1 cellular context compared by ENCODE assay signal in genomic region chr14:45083979-45084722, GRCh38.
TF ChIP-seq lines count a peak whose summit lies in the region.

PRPF39 (plus strand) TSS chr14:45084116; CDS start chr14:45095240, 11,124 bp downstream.

TF ChIP-seq in HEK293, 187 proteins besides CTCF, POLR2A, EP300 and RAD21 (continued from another document and continues in another):
- TF ChIP-seq REST (tag by site-specific recombination; IDR thresholded peaks at IDR 0.05) (peak; percentile 44; the same call in 1 of the 2 replicates), ZNF76 (tag by site-specific recombination; IDR thresholded peaks at IDR 0.05; ENCODE audit: borderline replicate concordance, low read depth) (no peak), ZNF600 (tag by site-specific recombination; IDR thresholded peaks at IDR 0.05) (peak; percentile 93), ZNF692 (tag by site-specific recombination; IDR thresholded peaks at IDR 0.05) (no peak), ZNF398 (tag by site-specific recombination; IDR thresholded peaks at IDR 0.05) (no peak), HIC1 (tag by site-specific recombination; IDR thresholded peaks at IDR 0.05) (0 out of 2 replicates have a peak, but pooled peaks have one; percentile 34), ZBTB26 (tag by site-specific recombination; optimal IDR thresholded peaks at IDR 0.05) (peak; percentile 54), ZNF335 (tag by site-specific recombination; conservative IDR thresholded peaks at IDR 0.05) (peak; percentile 45; the same call in 1 of the 2 replicates), TCF7L2 (IDR thresholded peaks at IDR 0.05; ENCODE audit: borderline replicate concordance, low read depth, low read length) (no peak), MYNN (tag by site-specific recombination; IDR thresholded peaks at IDR 0.05; ENCODE audit: borderline replicate concordance) (no peak), TRIM28 (IDR thresholded peaks at IDR 0.05; ENCODE audit: borderline replicate concordance, low read length) (peak; percentile 12; the same call in 1 of the 2 replicates), ZNF488 (tag by site-specific recombination; IDR thresholded peaks at IDR 0.05) (no peak), SP2 (tag by site-specific recombination; IDR thresholded peaks at IDR 0.05) (peak; percentile 71), GLIS1 (tag by site-specific recombination; IDR thresholded peaks at IDR 0.05) (peak; percentile 48; the same call in 1 of the 2 replicates), ZNF777 (tag by site-specific recombination; IDR thresholded peaks at IDR 0.05; ENCODE audit: borderline replicate concordance) (no peak), ZNF580 (tag by site-specific recombination; IDR thresholded peaks at IDR 0.05) (0 out of 2 replicates have a peak, but pooled peaks have one; percentile 26), SP3 (tag by site-specific recombination; IDR thresholded peaks at IDR 0.05) (peak; percentile 50; the same call in 1 of the 2 replicates), ZBTB44 (tag by site-specific recombination; IDR thresholded peaks at IDR 0.05) (no peak), KLF17 (tag by site-specific recombination; IDR thresholded peaks at IDR 0.05) (peak; percentile 59), ZNF433 (tag by site-specific recombination; IDR thresholded peaks at IDR 0.05; ENCODE audit: low read depth) (no peak), ZXDB (tag by site-specific recombination; IDR thresholded peaks at IDR 0.05) (peak; percentile 61), ZNF561 (tag by site-specific recombination; IDR thresholded peaks at IDR 0.05; ENCODE audit: borderline replicate concordance) (peak; percentile 20; the same call in 1 of the 2 replicates), ZBTB17 (tag by site-specific recombination; IDR thresholded peaks at IDR 0.05) (peak; percentile 43), PATZ1 (tag by site-specific recombination; IDR thresholded peaks at IDR 0.05) (0 out of 2 replicates have a peak, but pooled peaks have one; percentile 25), ZBTB11 (tag by site-specific recombination; conservative IDR thresholded peaks at IDR 0.05; ENCODE audit: low read depth) (peak; percentile 32; the same call in 1 of the 2 replicates), ZNF704 (tag by site-specific recombination; IDR thresholded peaks at IDR 0.05) (no peak), ZFP37 (tag by site-specific recombination; IDR thresholded peaks at IDR 0.05) (0 out of 2 replicates have a peak, but pooled peaks have one; percentile 31), RBAK (tag by site-specific recombination; IDR thresholded peaks at IDR 0.05) (no peak), ZNF239 (tag by site-specific recombination; IDR thresholded peaks at IDR 0.05) (no peak), ZNF184 (tag by site-specific recombination; IDR thresholded peaks at IDR 0.05) (no peak), SCRT1 (tag by site-specific recombination; IDR thresholded peaks at IDR 0.05; ENCODE audit: borderline replicate concordance) (peak; percentile 90), KLF10 (tag by site-specific recombination; IDR thresholded peaks at IDR 0.05) (no peak), HOXA7 (CRISPR knock-in tag; IDR thresholded peaks at IDR 0.05; ENCODE audit: borderline replicate concordance) (no peak)
